ENCODE assay signal across 1 cellular context in the genomic region with DNA sequence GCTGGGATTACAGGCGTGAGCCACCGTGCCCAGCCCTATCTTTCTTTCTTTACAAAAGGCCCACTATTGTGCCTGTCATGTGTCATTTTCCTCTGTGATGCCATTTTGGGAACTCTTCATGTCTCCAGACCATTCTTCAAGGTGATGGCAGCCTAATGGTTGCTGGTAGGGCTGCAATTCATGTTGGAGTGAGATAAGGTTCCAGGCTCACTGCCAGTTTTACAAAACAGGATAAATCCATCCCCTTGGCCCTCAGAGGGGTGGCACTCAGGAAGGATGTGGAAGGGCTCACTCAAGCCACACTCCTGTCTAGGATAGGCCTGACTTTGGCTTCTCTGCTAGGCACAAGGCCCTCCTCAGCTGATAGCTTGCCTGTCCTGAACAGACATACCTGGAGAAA.
A peak's percentile ranks its signal among the peaks of the same experiment; 100 is the strongest.
TF ChIP-seq lines count a peak whose summit lies in the region.

No MANE protein-coding gene starts in this region.

TF ChIP-seq in endothelial cell of umbilical vein, 7 proteins besides CTCF, POLR2A, EP300 and RAD21:
- peak; percentile 62 for TF ChIP-seq GATA2 (IDR thresholded peaks at IDR 0.05; ENCODE audit: insufficient read depth, insufficient read length, low read depth, low read length)
- no peak for TF ChIP-seq MYC (IDR thresholded peaks at IDR 0.05; ENCODE audit: low read depth, low read length)
- no peak for TF ChIP-seq JUN (IDR thresholded peaks at IDR 0.05; ENCODE audit: borderline replicate concordance, insufficient read depth, insufficient read length, low read depth)
